Comparison of ENCODE assay signal across 8 cellular contexts in the genomic region with DNA sequence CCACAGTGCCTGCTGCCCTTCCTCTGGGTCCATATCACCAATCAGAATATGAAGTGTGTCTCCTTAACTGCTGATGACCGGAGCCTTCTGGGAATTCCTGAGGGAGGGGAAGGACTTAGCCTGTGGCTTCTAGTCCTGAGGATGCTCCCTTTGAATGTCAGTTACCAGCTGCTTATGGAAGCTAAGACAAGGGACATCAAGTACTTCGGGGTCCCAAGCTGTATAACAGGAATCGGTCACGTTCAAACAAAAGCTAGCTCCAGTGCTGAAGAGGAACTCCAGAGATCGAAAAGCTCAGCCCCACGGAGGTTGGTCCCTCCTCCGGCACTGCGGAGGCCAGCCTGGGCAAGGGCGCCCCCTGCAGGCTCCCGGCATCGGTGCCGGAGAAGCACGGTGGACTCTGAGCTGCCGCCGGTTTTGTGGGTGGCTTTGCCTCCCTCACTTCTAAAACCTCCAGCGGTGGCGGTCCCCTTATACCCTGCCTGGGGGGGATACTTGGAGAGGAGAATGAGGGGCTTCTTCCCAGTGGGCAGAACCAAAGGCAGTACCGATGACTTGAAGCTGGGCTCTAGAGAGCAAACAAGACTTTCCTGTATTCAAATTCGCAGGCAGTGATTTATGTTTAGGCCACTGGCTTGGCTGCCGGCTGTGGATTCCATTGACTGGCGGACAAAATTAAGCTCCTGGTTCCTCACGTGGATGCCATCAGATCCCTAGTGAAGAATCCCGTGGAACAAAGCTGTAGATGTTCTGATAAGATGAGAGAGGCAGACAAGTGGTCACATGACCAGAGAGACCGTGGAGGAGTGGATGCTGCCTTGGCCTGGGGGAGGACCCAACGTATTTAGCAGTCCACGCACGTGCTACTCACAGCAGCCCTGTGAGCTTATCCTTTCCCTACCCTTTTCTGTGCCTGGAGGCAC. TPM values are rescaled to one million over a fixed set of nuclear protein-coding genes. Genes with fewer than 3 reads are reported as not detected.
DNase-seq lines count a peak whose midpoint lies in the region; ATAC-seq and TF ChIP-seq lines count a peak whose summit lies in the region.

No MANE protein-coding gene starts in this region.

- intact Hi-C loops in aorta (cut with DNase I): loop anchor here in 1 of 2 donors (5.0 to 10.0 kb wide), 3 partner anchors 95 to 473 kb away; a partner anchor contains a TSS

- DNase-seq in GM06990 (ENCODE audit: extremely low read depth, insufficient read length): peak; percentile 87
- peak; percentile 55 to 66 for DNase-seq in NCI-H187 (lab: John Stamatoyannopoulos, UW)
- DNase-seq in T-helper 9 cell: peak; percentile 86
- DNase-seq in astrocyte of the cerebellum (ENCODE audit: low read depth): peak; percentile 51
- DNase-seq in hippocampal formation (lab: John Stamatoyannopoulos, UW): peak; percentile 87 to 92
- peak; percentile 58 for DNase-seq in renal cortical epithelial cell (ENCODE audit: low read depth)
- peak; percentile 89 to 94 for DNase-seq in aorta

- TF ChIP-seq CTCF in GM06990 (IDR thresholded peaks at IDR 0.05; ENCODE audit: insufficient read depth, low read length, poor library complexity, severe bottlenecking): peak; percentile 99
- peak; percentile 99 for TF ChIP-seq CTCF in astrocyte of the cerebellum (IDR thresholded peaks at IDR 0.05; ENCODE audit: low read depth, low read length, missing control alignments)

- ATAC-seq in HG02678 (IDR thresholded peaks at IDR 0.05; ENCODE audit: unreplicated experiment): peak; percentile 78
- peak; percentile 98 for ATAC-seq in aorta (ENCODE audit: low FRiP score)

- H3K36me3 ChIP-seq in GM06990 (ENCODE audit: control insufficient read depth, insufficient read depth, low read length) (no peaks in the 10 kb centered on the region), aorta (ENCODE audit: control insufficient read depth in 1 of 2, insufficient read depth in 2 of 2, low read length in 1 of 2) (no peaks in the 10 kb centered on the region)

- 1% methylated on average over 26 to 27 of the region's 27 CpGs for WGBS in aorta, 2 donors

- H3K4me3 ChIP-seq in GM06990 (replicated peaks; ENCODE audit: low read depth, low read length): peak overlapping the region; percentile 58
- H3K4me3 ChIP-seq in astrocyte of the cerebellum (ENCODE audit: low read depth, low read length): peak overlapping the region; percentile 49
- H3K4me3 ChIP-seq in aorta (ENCODE audit: low read length in 2 of 2): peak overlapping the region; percentile 57

- H3K27ac ChIP-seq in aorta (ENCODE audit: low read depth in 1 of 2, low read length in 2 of 2): peak overlapping the region in 1 of 2 donors; percentile 23

- no peaks in the 10 kb centered on the region for H3K9me3 ChIP-seq in aorta (ENCODE audit: control insufficient read depth, low read length)

- no peaks in the 10 kb centered on the region for H3K4me1 ChIP-seq in aorta (ENCODE audit: control insufficient read depth in 1 of 2, insufficient read depth in 2 of 2, low read length in 2 of 2)

- in situ Hi-C loops in astrocyte of the cerebellum (cut with HindIII; ENCODE audit: low sequenced_read_pairs): no loop called here

- no peaks in the 10 kb centered on the region for H3K27me3 ChIP-seq in GM06990 (replicated peaks; ENCODE audit: control insufficient read depth, insufficient read depth, low read length)
- H3K27me3 ChIP-seq in aorta (ENCODE audit: control insufficient read depth in 1 of 2, insufficient read depth in 2 of 2, low read length in 1 of 2): no peaks in the 10 kb centered on the region

RNA-seq across cellular contexts. Expression of a gene that starts 16.2 kb away (rescaled TPM):
- 21.4 and 37.9 TPM in 2 replicates for total RNA-seq in renal cortical epithelial cell
- total RNA-seq in aorta: 10 to 100 TPM; 30.8 to 38.8 TPM
- polyA plus RNA-seq in aorta: 10 to 100 TPM in 1 of 2 donors, 1 to 10 TPM in 1; 6.5 to 14.0 TPM
